23 cellular contexts compared by ENCODE assay signal in genomic region chr18:13400636-13401315, GRCh38.
DNase-seq lines count a peak whose midpoint lies in the region; ATAC-seq and TF ChIP-seq lines count a peak whose summit lies in the region.
"Had no signal": no experiment of that assay in that cellular context is flagged by ENCODE, and none has a peak within 500 bp of the region (broad histone marks: within the 10 kb centered on the region; RNA-seq: fewer than 3 reads in every experiment).

No MANE protein-coding gene starts in this region.

- POLR2A ChIA-PET in activated CD8-positive, alpha-beta T cell treated with anti-CD3 and anti-CD28 coated beads, Interleukin-2, amount 10 ng/mL, durations not matched to agents 7 days and 5 days (lab: Charles Lee): no interaction called here
- POLR2A ChIA-PET in activated CD8-positive, alpha-beta T cell treated with anti-CD3 and anti-CD28 coated beads for 36 hours (lab: Charles Lee): no interaction called here

- no peaks in the 10 kb centered on the region for H3K9me2 ChIP-seq in Loucy (replicated peaks; ENCODE audit: low read depth, low read length)

- H3K4me1 ChIP-seq in BLaER1: peaks cover 35% of the 10 kb centered on the region
- H3K4me1 ChIP-seq in Loucy (ENCODE audit: insufficient read depth, low read length, poor library complexity, severe bottlenecking): peaks cover 37% of the 10 kb centered on the region
- no peaks in the 10 kb centered on the region for H3K4me1 ChIP-seq in osteoblast (ENCODE audit: insufficient read depth, low read length)
- H3K4me1 ChIP-seq: SJCRH30 had no signal

- H4K20me1 ChIP-seq in BLaER1: peaks cover 64% of the 10 kb centered on the region
- no peaks in the 10 kb centered on the region for H4K20me1 ChIP-seq in Loucy (ENCODE audit: insufficient read depth, low read length, poor library complexity, severe bottlenecking)
- H4K20me1 ChIP-seq in osteoblast (ENCODE audit: insufficient read depth, low read length): no peaks in the 10 kb centered on the region

- no peaks in the 10 kb centered on the region for H3K36me3 Mint-ChIP-seq in activated CD8-positive, alpha-beta T cell treated with anti-CD3 and anti-CD28 coated beads, Interleukin-2, amount 10 ng/mL, durations not matched to agents 7 days and 5 days (ENCODE audit: low read depth)
- H3K36me3 Mint-ChIP-seq in activated CD8-positive, alpha-beta T cell treated with anti-CD3 and anti-CD28 coated beads for 36 hours (ENCODE audit: low read depth): peaks cover 2% of the 10 kb centered on the region
- H3K36me3 Mint-ChIP-seq: CD14-positive monocyte had no signal

- CTCF ChIA-PET in activated CD8-positive, alpha-beta T cell treated with anti-CD3 and anti-CD28 coated beads, Interleukin-2, amount 10 ng/mL, durations not matched to agents 7 days and 5 days (lab: Charles Lee): no interaction called here
- CTCF ChIA-PET in activated CD8-positive, alpha-beta T cell treated with anti-CD3 and anti-CD28 coated beads for 36 hours (lab: Charles Lee): no interaction called here

- H3K36me3 ChIP-seq in BLaER1: peaks cover 90% of the 10 kb centered on the region
- H3K36me3 ChIP-seq in Loucy (ENCODE audit: insufficient read depth, low read length): 0 out of 2 replicates have a peak, but pooled peaks cover 2% of the 10 kb centered on the region
- no peaks in the 10 kb centered on the region for H3K36me3 ChIP-seq in osteoblast (ENCODE audit: insufficient read depth, low read length)
- H3K36me3 ChIP-seq: SJCRH30 had no signal

- intact Hi-C loops in activated CD8-positive, alpha-beta T cell treated with anti-CD3 and anti-CD28 coated beads for 36 hours (cut with micrococcal nuclease): no loop called here

- H3K4me3 Mint-ChIP-seq in activated CD8-positive, alpha-beta T cell treated with anti-CD3 and anti-CD28 coated beads, Interleukin-2, amount 10 ng/mL, durations not matched to agents 7 days and 5 days: no peak overlapping the region
- H3K4me3 Mint-ChIP-seq in activated CD8-positive, alpha-beta T cell treated with anti-CD3 and anti-CD28 coated beads for 36 hours: no peak overlapping the region

- H3K27me3 Mint-ChIP-seq in activated CD8-positive, alpha-beta T cell treated with anti-CD3 and anti-CD28 coated beads, Interleukin-2, amount 10 ng/mL, durations not matched to agents 7 days and 5 days (ENCODE audit: low read depth): no peaks in the 10 kb centered on the region
- H3K27me3 Mint-ChIP-seq in activated CD8-positive, alpha-beta T cell treated with anti-CD3 and anti-CD28 coated beads for 36 hours: no peaks in the 10 kb centered on the region

- H3K4me1 Mint-ChIP-seq in activated CD8-positive, alpha-beta T cell treated with anti-CD3 and anti-CD28 coated beads, Interleukin-2, amount 10 ng/mL, durations not matched to agents 7 days and 5 days (ENCODE audit: low read depth): peaks cover 20% of the 10 kb centered on the region
- H3K4me1 Mint-ChIP-seq in activated CD8-positive, alpha-beta T cell treated with anti-CD3 and anti-CD28 coated beads for 36 hours (ENCODE audit: low read depth): peaks cover 18% of the 10 kb centered on the region
- H3K4me1 Mint-ChIP-seq: CD14-positive monocyte had no signal

- H3K79me2 ChIP-seq in Loucy (ENCODE audit: insufficient read depth, low read length) (no peaks in the 10 kb centered on the region), osteoblast (ENCODE audit: insufficient read depth, low read length) (no peaks in the 10 kb centered on the region)

- H3K4me3 ChIP-seq in BLaER1 (no peak overlapping the region), Loucy (ENCODE audit: low read length, poor library complexity, severe bottlenecking) (no peak overlapping the region), osteoblast (ENCODE audit: insufficient read depth, low read length) (no peak overlapping the region)
- H3K4me3 ChIP-seq: SJCRH30 had no signal

- no peaks in the 10 kb centered on the region for H3F3A ChIP-seq in Loucy (ENCODE audit: low read depth)

- H2AFZ ChIP-seq in Loucy (ENCODE audit: low read length) (no peak overlapping the region), osteoblast (ENCODE audit: low read length) (no peak overlapping the region)

- H3K27ac Mint-ChIP-seq in activated CD8-positive, alpha-beta T cell treated with anti-CD3 and anti-CD28 coated beads, Interleukin-2, amount 10 ng/mL, durations not matched to agents 7 days and 5 days: peak overlapping the region; percentile 60
- no peak overlapping the region for H3K27ac Mint-ChIP-seq in activated CD8-positive, alpha-beta T cell treated with anti-CD3 and anti-CD28 coated beads for 36 hours

- H3K9ac ChIP-seq in BLaER1 (peak overlapping the region; percentile 6; the same call in 1 of the 2 replicates), Loucy (ENCODE audit: low read depth, low read length, poor library complexity, severe bottlenecking) (peak overlapping the region; percentile 47)
- H3K9ac ChIP-seq: KMS-11 had no signal

- H3K4me2 ChIP-seq in BLaER1: peak overlapping the region; percentile 55
- H3K4me2 ChIP-seq in Loucy (ENCODE audit: low read depth, low read length, poor library complexity, severe bottlenecking): peak overlapping the region; percentile 42
- H3K4me2 ChIP-seq in osteoblast (ENCODE audit: insufficient read depth, low read length): no peak overlapping the region
- H3K4me2 ChIP-seq: KMS-11 had no signal

- no peaks in the 10 kb centered on the region for H3K9me3 Mint-ChIP-seq in activated CD8-positive, alpha-beta T cell treated with anti-CD3 and anti-CD28 coated beads, Interleukin-2, amount 10 ng/mL, durations not matched to agents 7 days and 5 days (ENCODE audit: insufficient read depth)
- H3K9me3 Mint-ChIP-seq in activated CD8-positive, alpha-beta T cell treated with anti-CD3 and anti-CD28 coated beads for 36 hours: no peaks in the 10 kb centered on the region
- H3K9me3 Mint-ChIP-seq: CD14-positive monocyte had no signal

- ATAC-seq in activated CD8-positive, alpha-beta T cell treated with anti-CD3 and anti-CD28 coated beads, Interleukin-2, amount 10 ng/mL, durations not matched to agents 7 days and 5 days: no peak
- ATAC-seq in activated CD8-positive, alpha-beta T cell treated with anti-CD3 and anti-CD28 coated beads for 36 hours: no peak
- ATAC-seq in GM19351 (IDR thresholded peaks at IDR 0.05; ENCODE audit: unreplicated experiment) (no peak), GM18909 (IDR thresholded peaks at IDR 0.05; ENCODE audit: poor library complexity, unreplicated experiment) (no peak), HG02852 (IDR thresholded peaks at IDR 0.05; ENCODE audit: unreplicated experiment) (no peak)
- ATAC-seq: HCT116 had no signal

- H3K9me3 ChIP-seq in BLaER1 (no peaks in the 10 kb centered on the region), Loucy (ENCODE audit: insufficient read depth, low read depth, low read length) (no peaks in the 10 kb centered on the region), osteoblast (ENCODE audit: low read depth, low read length) (no peaks in the 10 kb centered on the region)
- H3K9me3 ChIP-seq: SJCRH30 had no signal

- TF ChIP-seq CTCF in activated CD8-positive, alpha-beta T cell treated with anti-CD3 and anti-CD28 coated beads for 36 hours (IDR thresholded peaks at IDR 0.05): no peak
- TF ChIP-seq CTCF in Loucy (conservative IDR thresholded peaks at IDR 0.05; ENCODE audit: low read length): no peak
- TF ChIP-seq CTCF in osteoblast (IDR thresholded peaks at IDR 0.05; ENCODE audit: extremely low read depth, low read depth, low read length): no peak

- DNase-seq in activated CD8-positive, alpha-beta T cell treated with anti-CD3 and anti-CD28 coated beads, Interleukin-2, amount 10 ng/mL, durations not matched to agents 7 days and 5 days: no peak
- no peak for DNase-seq in activated CD8-positive, alpha-beta T cell treated with anti-CD3 and anti-CD28 coated beads for 36 hours
- peak; percentile 54 for DNase-seq in osteoblast (ENCODE audit: insufficient read length, low spot score, missing footprints)
- DNase-seq: 8988T, AML-193, COR-L47, DMS79, GOT3, IMR-90, NCI-H1694, NCI-H2081, NCI-H2171, NCI-H345, NCI-H526, SJCRH30 had no signal

- H3K27ac ChIP-seq in BLaER1 (peak overlapping the region; percentile 55; the same call in 1 of the 2 replicates), osteoblast (ENCODE audit: low read depth, low read length) (no peak overlapping the region)
- H3K27ac ChIP-seq: KMS-11, SJCRH30 had no signal

- H3K27me3 ChIP-seq in BLaER1 (no peaks in the 10 kb centered on the region), Loucy (ENCODE audit: insufficient read depth, low read length, poor library complexity, severe bottlenecking) (no peaks in the 10 kb centered on the region), osteoblast (ENCODE audit: insufficient read depth, low read length) (no peaks in the 10 kb centered on the region)
- H3K27me3 ChIP-seq: SJCRH30 had no signal
